Comparison of ENCODE assay signal across 31 cellular contexts in the genomic region with DNA sequence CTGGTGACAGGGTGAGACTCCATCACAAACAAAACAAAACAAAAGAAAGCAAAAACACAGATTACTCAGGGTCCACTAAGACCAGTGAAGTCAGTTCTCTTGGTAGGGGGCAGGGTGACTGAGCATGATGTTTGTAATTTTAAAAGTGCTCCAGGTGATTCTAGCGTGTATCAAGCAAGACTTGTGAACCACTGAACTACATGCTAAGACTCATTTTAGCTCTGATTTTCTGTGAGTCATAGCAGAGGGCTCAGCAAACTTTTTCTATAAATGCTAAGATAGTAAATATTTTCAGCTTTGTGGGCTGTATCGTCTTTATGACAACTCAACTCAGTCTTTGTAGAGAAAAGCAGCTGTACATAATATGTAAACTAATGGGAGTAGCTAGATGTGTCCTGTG.
"Had no signal": no experiment of that assay in that cellular context is flagged by ENCODE, and none has a peak within 500 bp of the region (broad histone marks: within the 10 kb centered on the region; RNA-seq: fewer than 3 reads in every experiment).

No MANE protein-coding gene starts in this region.

- H3K27me3 ChIP-seq: ascending aorta, esophagus muscularis mucosa, gastroesophageal sphincter, hepatocyte had no signal

- H3K36me3 ChIP-seq: ascending aorta, esophagus muscularis mucosa, gastroesophageal sphincter, heart right ventricle had no signal

- H3K4me3 ChIP-seq: ascending aorta, esophagus muscularis mucosa, gastroesophageal sphincter, heart right ventricle, hepatocyte had no signal

- H3K27ac Mint-ChIP-seq: activated CD4-positive, alpha-beta memory T cell treated with anti-CD3 and anti-CD28 coated beads, Interleukin-2, amount 10 ng/mL, durations not matched to agents 7 days and 5 days; activated CD4-positive, alpha-beta T cell treated with anti-CD3 and anti-CD28 coated beads, Interleukin-2, amount 10 ng/mL, durations not matched to agents 7 days and 5 days; activated naive CD4-positive, alpha-beta T cell treated with anti-CD3 and anti-CD28 coated beads, Interleukin-2, amount 10 ng/mL, durations not matched to agents 7 days and 5 days; activated naive CD4-positive, alpha-beta T cell treated with anti-CD3 and anti-CD28 coated beads, Interleukin-2, amount 50 U/mL, for 72 hours; activated naive CD8-positive, alpha-beta T cell treated with anti-CD3 and anti-CD28 coated beads, Interleukin-2, amount 10 ng/mL, durations not matched to agents 7 days and 5 days; activated T-cell treated with anti-CD3 and anti-CD28 coated beads, Interleukin-2, amount 50 U/mL, for 24 hours; activated T-cell treated with anti-CD3 and anti-CD28 coated beads, Interleukin-2, amount 50 U/mL, for 72 hours; brain; WTC11 had no signal

- H3K27me3 Mint-ChIP-seq: activated CD4-positive, alpha-beta memory T cell treated with anti-CD3 and anti-CD28 coated beads, Interleukin-2, amount 10 ng/mL, durations not matched to agents 7 days and 5 days; activated CD4-positive, alpha-beta T cell treated with anti-CD3 and anti-CD28 coated beads, Interleukin-2, amount 10 ng/mL, durations not matched to agents 7 days and 5 days; activated naive CD4-positive, alpha-beta T cell treated with anti-CD3 and anti-CD28 coated beads, Interleukin-2, amount 10 ng/mL, durations not matched to agents 7 days and 5 days; activated naive CD8-positive, alpha-beta T cell treated with anti-CD3 and anti-CD28 coated beads, Interleukin-2, amount 10 ng/mL, durations not matched to agents 7 days and 5 days; activated T-cell treated with anti-CD3 and anti-CD28 coated beads, Interleukin-2, amount 50 U/mL, for 24 hours had no signal

- H3K36me3 Mint-ChIP-seq: activated naive CD4-positive, alpha-beta T cell treated with anti-CD3 and anti-CD28 coated beads, Interleukin-2, amount 10 ng/mL, durations not matched to agents 7 days and 5 days; activated naive CD4-positive, alpha-beta T cell treated with anti-CD3 and anti-CD28 coated beads, Interleukin-2, amount 50 U/mL, for 72 hours; activated naive CD8-positive, alpha-beta T cell treated with anti-CD3 and anti-CD28 coated beads, Interleukin-2, amount 10 ng/mL, durations not matched to agents 7 days and 5 days; brain; WTC11 had no signal

- H3K9me3 ChIP-seq: ascending aorta, esophagus muscularis mucosa, gastroesophageal sphincter, heart right ventricle had no signal

- H3K4me3 Mint-ChIP-seq: activated CD4-positive, alpha-beta memory T cell treated with anti-CD3 and anti-CD28 coated beads, Interleukin-2, amount 10 ng/mL, durations not matched to agents 7 days and 5 days; activated CD4-positive, alpha-beta T cell treated with anti-CD3 and anti-CD28 coated beads, Interleukin-2, amount 10 ng/mL, durations not matched to agents 7 days and 5 days; activated naive CD4-positive, alpha-beta T cell treated with anti-CD3 and anti-CD28 coated beads, Interleukin-2, amount 10 ng/mL, durations not matched to agents 7 days and 5 days; activated naive CD8-positive, alpha-beta T cell treated with anti-CD3 and anti-CD28 coated beads, Interleukin-2, amount 10 ng/mL, durations not matched to agents 7 days and 5 days; activated T-cell treated with anti-CD3 and anti-CD28 coated beads, Interleukin-2, amount 50 U/mL, for 24 hours; activated T-cell treated with anti-CD3 and anti-CD28 coated beads, Interleukin-2, amount 50 U/mL, for 72 hours; brain; WTC11 had no signal

- H3K9me3 Mint-ChIP-seq: activated CD4-positive, alpha-beta memory T cell treated with anti-CD3 and anti-CD28 coated beads, Interleukin-2, amount 10 ng/mL, durations not matched to agents 7 days and 5 days; activated CD4-positive, alpha-beta T cell treated with anti-CD3 and anti-CD28 coated beads, Interleukin-2, amount 10 ng/mL, durations not matched to agents 7 days and 5 days; activated naive CD4-positive, alpha-beta T cell treated with anti-CD3 and anti-CD28 coated beads, Interleukin-2, amount 10 ng/mL, durations not matched to agents 7 days and 5 days; activated naive CD8-positive, alpha-beta T cell treated with anti-CD3 and anti-CD28 coated beads, Interleukin-2, amount 10 ng/mL, durations not matched to agents 7 days and 5 days; brain; WTC11 had no signal

- H3K4me1 Mint-ChIP-seq: activated CD4-positive, alpha-beta memory T cell treated with anti-CD3 and anti-CD28 coated beads, Interleukin-2, amount 10 ng/mL, durations not matched to agents 7 days and 5 days; activated CD4-positive, alpha-beta T cell treated with anti-CD3 and anti-CD28 coated beads, Interleukin-2, amount 10 ng/mL, durations not matched to agents 7 days and 5 days; activated naive CD4-positive, alpha-beta T cell treated with anti-CD3 and anti-CD28 coated beads, Interleukin-2, amount 10 ng/mL, durations not matched to agents 7 days and 5 days; activated naive CD8-positive, alpha-beta T cell treated with anti-CD3 and anti-CD28 coated beads, Interleukin-2, amount 10 ng/mL, durations not matched to agents 7 days and 5 days; brain had no signal

- DNase-seq: activated CD4-positive, alpha-beta memory T cell treated with anti-CD3 and anti-CD28 coated beads, Interleukin-2, amount 10 ng/mL, durations not matched to agents 7 days and 5 days; activated CD4-positive, alpha-beta T cell treated with anti-CD3 and anti-CD28 coated beads for 1 hour; activated CD4-positive, alpha-beta T cell treated with anti-CD3 and anti-CD28 coated beads for 4 hours; activated CD4-positive, alpha-beta T cell treated with anti-CD3 and anti-CD28 coated beads, Interleukin-2, amount 10 ng/mL, durations not matched to agents 7 days and 5 days; activated CD4-positive, alpha-beta T cell treated with anti-CD3 and anti-CD28 coated beads, Interleukin-2, amount 50 U/mL, for 4 hours; activated CD8-positive, alpha-beta memory T cell treated with anti-CD3 and anti-CD28 coated beads, Interleukin-2, amount 50 U/mL, for 48 hours; activated gamma-delta T cell; activated naive CD4-positive, alpha-beta T cell; activated naive CD4-positive, alpha-beta T cell treated with anti-CD3 and anti-CD28 coated beads, Interleukin-2, amount 10 ng/mL, durations not matched to agents 7 days and 5 days; activated naive CD8-positive, alpha-beta T cell treated with anti-CD3 and anti-CD28 coated beads, Interleukin-2, amount 10 ng/mL, durations not matched to agents 7 days and 5 days; activated T-cell treated with anti-CD3 and anti-CD28 coated beads for 4 hours; activated T-cell treated with anti-CD3 and anti-CD28 coated beads, Interleukin-2, amount 50 U/mL, for 24 hours; activated T-cell treated with anti-CD3 and anti-CD28 coated beads, Interleukin-2, amount 50 U/mL, for 72 hours; caudate nucleus; cortex of kidney; dermis blood vessel endothelial cell; effector CD4-positive, alpha-beta T cell; erythroblast; foreskin melanocyte; heart right ventricle; T-helper 2 cell had no signal

- H3K4me2 ChIP-seq: hepatocyte had no signal

- H3K4me1 ChIP-seq: ascending aorta, esophagus muscularis mucosa, gastroesophageal sphincter, heart right ventricle had no signal

- H3K27ac ChIP-seq: ascending aorta, esophagus muscularis mucosa, gastroesophageal sphincter, heart right ventricle, hepatocyte had no signal

- FAIRE-seq: colon, endometrium, endothelial cell of umbilical vein had no signal

- ATAC-seq: activated naive CD4-positive, alpha-beta T cell treated with anti-CD3 and anti-CD28 coated beads, Interleukin-2, amount 50 U/mL, for 72 hours; activated T-cell treated with anti-CD3 and anti-CD28 coated beads, Interleukin-2, amount 50 U/mL, for 72 hours; gastroesophageal sphincter; heart right ventricle; WTC11 had no signal

- H2AFZ ChIP-seq: hepatocyte had no signal
